23 cellular contexts compared by ENCODE assay signal in genomic region chr4:88747351-88747750, GRCh38. TPM values are rescaled to one million over a fixed set of nuclear protein-coding genes. Genes with fewer than 3 reads are reported as not detected.
DNase-seq lines count a peak whose midpoint lies in the region; TF ChIP-seq lines count a peak whose summit lies in the region.
"Had no signal": no experiment of that assay in that cellular context is flagged by ENCODE, and none has a peak within 500 bp of the region (broad histone marks: within the 10 kb centered on the region; RNA-seq: fewer than 3 reads in every experiment).

No MANE protein-coding gene starts in this region.

- no peak overlapping the region for H3T11ph ChIP-seq in H9 (ENCODE audit: low read length)

- DNase-seq in H9 (no peak), NCI-H2107 (lab: John Stamatoyannopoulos, UW) (peak; percentile 14), mesenchymal stem cell (no peak), germinal center (ENCODE audit: low spot score) (no peak), HAP-1 (ENCODE audit: low spot score in 2 of 2) (no peak), SW 1271 (lab: John Stamatoyannopoulos, UW) (no peak), G401 (ENCODE audit: low spot score) (no peak)
- DNase-seq: 8988T; ACHN; AML-193; BE2C; CD4-positive, alpha-beta T cell; CD8-positive, alpha-beta memory T cell; DND-41; GDM1; HCEC 1CT had no signal

- TF ChIP-seq CTCF in H9 (conservative IDR thresholded peaks at IDR 0.05), result no peak
- TF ChIP-seq CTCF in parathyroid adenoma (IDR thresholded peaks at IDR 0.05), result no peak

- H3K23ac ChIP-seq in H9 (ENCODE audit: insufficient read length, low read depth, low read length), result no peak overlapping the region
- H3K23ac ChIP-seq in mesenchymal stem cell (ENCODE audit: low read length in 2 of 2), result no peak overlapping the region

- H3K4me3 ChIP-seq in mesenchymal stem cell (ENCODE audit: insufficient read depth in 1 of 2, low read depth in 1 of 2, low read length in 2 of 2) (no peak overlapping the region), parathyroid adenoma (ENCODE audit: low read depth, low read length) (no peak overlapping the region), HAP-1 (no peak overlapping the region)
- H3K4me3 ChIP-seq: A549; BLaER1 treated with 17β-estradiol and CSF1 and Interleukin-3, amounts not matched to agents 10 nM and 100 nM; GM12878; GM23338 had no signal

- no peak overlapping the region for H3K4me3 Mint-ChIP-seq in H9
- H3K4me3 Mint-ChIP-seq: CD14-positive monocyte; CD4-positive, alpha-beta T cell; CD8-positive, alpha-beta memory T cell; GM23338 had no signal

- H2BK120ac ChIP-seq in H9 (ENCODE audit: low read depth, low read length, poor library complexity, severe bottlenecking) (no peak overlapping the region), mesenchymal stem cell (ENCODE audit: low read depth, low read length) (no peak overlapping the region)

- H2BK12ac ChIP-seq in H9 (ENCODE audit: insufficient read length, low read depth, low read length) (no peak overlapping the region), mesenchymal stem cell (ENCODE audit: low read length in 2 of 2) (no peak overlapping the region)

- H3K4me1 Mint-ChIP-seq in H9, result peaks cover 3 to 12% of the 10 kb centered on the region in 2 experiments; a peak in 3 of 4 replicates
- H3K4me1 Mint-ChIP-seq: CD14-positive monocyte; CD8-positive, alpha-beta memory T cell had no signal

- no peak overlapping the region for H3K56ac ChIP-seq in H9 (ENCODE audit: insufficient read length, low read depth, low read length)

- H3K9me3 ChIP-seq in H9 (ENCODE audit: control insufficient read depth, low read depth, low read length) (no peaks in the 10 kb centered on the region), mesenchymal stem cell (ENCODE audit: control insufficient read depth, low read length) (no peaks in the 10 kb centered on the region), parathyroid adenoma (ENCODE audit: control insufficient read depth, low read length) (no peaks in the 10 kb centered on the region), HAP-1 (no peaks in the 10 kb centered on the region)
- H3K9me3 ChIP-seq: A549, BE2C had no signal

- H3K18ac ChIP-seq in H9 (ENCODE audit: insufficient read length, low read depth, low read length) (no peak overlapping the region), mesenchymal stem cell (ENCODE audit: low read depth in 1 of 2, low read length in 2 of 2) (no peak overlapping the region)

- no peak overlapping the region for H3K4me2 ChIP-seq in H9 (ENCODE audit: insufficient read depth, insufficient read length, low read length)
- H3K4me2 ChIP-seq in mesenchymal stem cell (ENCODE audit: low read length, poor library complexity, severe bottlenecking), result no peak overlapping the region
- H3K4me2 ChIP-seq in parathyroid adenoma (ENCODE audit: low read length), result no peak overlapping the region
- H3K4me2 ChIP-seq: A549; BLaER1 treated with 17β-estradiol and CSF1 and Interleukin-3, amounts not matched to agents 10 nM and 100 nM; GM23338 had no signal

- H3K27ac ChIP-seq in H9 (ENCODE audit: insufficient read length, low read depth, low read length) (no peak overlapping the region), mesenchymal stem cell (ENCODE audit: low read length, poor library complexity, severe bottlenecking) (no peak overlapping the region), parathyroid adenoma (peak overlapping the region; percentile 82)
- H3K27ac ChIP-seq: A549; BLaER1 treated with 17β-estradiol and CSF1 and Interleukin-3, amounts not matched to agents 10 nM and 100 nM had no signal

- H3K14ac ChIP-seq in H9 (ENCODE audit: insufficient read depth, low read length) (no peak overlapping the region), mesenchymal stem cell (ENCODE audit: low read length in 2 of 2) (no peak overlapping the region)

- no peaks in the 10 kb centered on the region for H3K23me2 ChIP-seq in H9 (ENCODE audit: insufficient read length, low read depth, low read length, poor library complexity, severe bottlenecking)

- H4K20me1 ChIP-seq in H9 (ENCODE audit: control insufficient read depth, insufficient read depth, insufficient read length), result no peaks in the 10 kb centered on the region

- H3K27me3 ChIP-seq in H9 (ENCODE audit: insufficient read depth, low read length), result no peaks in the 10 kb centered on the region
- H3K27me3 ChIP-seq in mesenchymal stem cell (ENCODE audit: control insufficient read depth in 1 of 2, insufficient read depth in 1 of 2, low read length in 2 of 2), result no peaks in the 10 kb centered on the region
- H3K27me3 ChIP-seq in parathyroid adenoma (ENCODE audit: control insufficient read depth, insufficient read depth, low read length), result no peaks in the 10 kb centered on the region
- no peaks in the 10 kb centered on the region for H3K27me3 ChIP-seq in HAP-1 (ENCODE audit: low read depth)
- H3K27me3 ChIP-seq: BE2C; BLaER1 treated with 17β-estradiol and CSF1 and Interleukin-3, amounts not matched to agents 10 nM and 100 nM had no signal

- no peaks in the 10 kb centered on the region for H3K9me3 Mint-ChIP-seq in H9
- H3K9me3 Mint-ChIP-seq: CD14-positive monocyte; CD4-positive, alpha-beta T cell; CD8-positive, alpha-beta memory T cell; GM23338 had no signal

- H3K27me3 Mint-ChIP-seq in H9 (ENCODE audit: low read depth), result no peaks in the 10 kb centered on the region
- H3K27me3 Mint-ChIP-seq: CD4-positive, alpha-beta T cell; CD8-positive, alpha-beta memory T cell had no signal

- H3K36me3 ChIP-seq in mesenchymal stem cell (ENCODE audit: control insufficient read depth in 1 of 2, insufficient read depth in 2 of 2, low read depth in 1 of 2, low read length in 2 of 2), result peaks cover 17 to 57% of the 10 kb centered on the region in 2 experiments
- no peaks in the 10 kb centered on the region for H3K36me3 ChIP-seq in parathyroid adenoma (ENCODE audit: control insufficient read depth, insufficient read depth, low read length)
- peaks cover 16% of the 10 kb centered on the region for H3K36me3 ChIP-seq in HAP-1 (replicated peaks)

- no peak overlapping the region for H2BK5ac ChIP-seq in H9 (ENCODE audit: insufficient read length, low read length)
- H2BK5ac ChIP-seq in mesenchymal stem cell (ENCODE audit: low read depth, low read length, poor library complexity, severe bottlenecking), result no peak overlapping the region

- no peak overlapping the region for H2AFZ ChIP-seq in H9 (ENCODE audit: low read length)
- H2AFZ ChIP-seq in mesenchymal stem cell (ENCODE audit: low read depth, low read length), result no peak overlapping the region
- H2AFZ ChIP-seq in parathyroid adenoma, result no peak overlapping the region
- H2AFZ ChIP-seq: GM23338 had no signal

- H3K4ac ChIP-seq in H9 (ENCODE audit: low read depth, low read length), result no peak overlapping the region
- H3K4ac ChIP-seq in mesenchymal stem cell (ENCODE audit: low read depth in 1 of 2, low read length in 2 of 2), result no peak overlapping the region

- H3K27ac Mint-ChIP-seq in H9, result peak overlapping the region in 2 of 3 experiments; percentile 13 to 86; a peak in 1 of 7 replicates
- H3K27ac Mint-ChIP-seq: CD14-positive monocyte; CD4-positive, alpha-beta T cell; CD8-positive, alpha-beta memory T cell; GM23338 had no signal

- no peaks in the 10 kb centered on the region for H3K4me1 ChIP-seq in H9 (ENCODE audit: insufficient read depth, low read length)
- H3K4me1 ChIP-seq in mesenchymal stem cell (ENCODE audit: control insufficient read depth, insufficient read depth, low read depth, low read length), result peaks cover 2% of the 10 kb centered on the region
- H3K4me1 ChIP-seq in parathyroid adenoma, result peaks cover 18% of the 10 kb centered on the region
- H3K4me1 ChIP-seq in HAP-1, result peaks cover 3% of the 10 kb centered on the region; the same call in 1 of the 2 replicates
- H3K4me1 ChIP-seq: BE2C had no signal

- WGBS in H9 (ENCODE audit: extremely low coverage, insufficient read length, low lambda C conversion rate), result no CpG with 5 or more reads among the region's 7 CpGs
- WGBS in mesenchymal stem cell, result 98% methylated on average over 7 of the region's 7 CpGs

- no peak overlapping the region for H4K5ac ChIP-seq in H9 (ENCODE audit: insufficient read length, low read depth, low read length)

- peaks cover 21 to 35% (median 31%) of the 10 kb centered on the region in 3 experiments; a peak in 6 of 7 replicates for H3K36me3 Mint-ChIP-seq in H9 (ENCODE audit: insufficient read depth in 1 of 3, low read depth in 3 of 3)

- H2BK15ac ChIP-seq in H9 (ENCODE audit: low read depth, low read length) (no peak overlapping the region), mesenchymal stem cell (ENCODE audit: low read depth, poor library complexity, severe bottlenecking) (no peak overlapping the region)

- in situ Hi-C loops in HAP-1 (cut with MboI; ENCODE audit: low sequenced_read_pairs) (no loop called here), G401 (cut with HindIII; ENCODE audit: low sequenced_read_pairs) (no loop called here)

- H3K79me1 ChIP-seq in H9 (ENCODE audit: insufficient read depth, low read depth, low read length, poor library complexity, severe bottlenecking), result no peaks in the 10 kb centered on the region
- no peaks in the 10 kb centered on the region for H3K79me1 ChIP-seq in mesenchymal stem cell (replicated peaks; ENCODE audit: low read length, poor library complexity, severe bottlenecking)

- H4K8ac ChIP-seq in H9 (replicated peaks; ENCODE audit: insufficient read length, low read depth, low read length) (no peak overlapping the region), mesenchymal stem cell (ENCODE audit: low read length) (peak overlapping the region; percentile 13)

- H2BK20ac ChIP-seq in H9 (ENCODE audit: low read depth, low read length, poor library complexity, severe bottlenecking), result no peak overlapping the region

- no peak overlapping the region for H3K9ac ChIP-seq in H9 (ENCODE audit: extremely low read depth, insufficient read length, low read length)
- H3K9ac ChIP-seq in mesenchymal stem cell (ENCODE audit: low read length), result no peak overlapping the region
- H3K9ac ChIP-seq in parathyroid adenoma, result no peak overlapping the region
- H3K9ac ChIP-seq: BLaER1 treated with 17β-estradiol and CSF1 and Interleukin-3, amounts not matched to agents 10 nM and 100 nM had no signal

- H2AK5ac ChIP-seq in H9 (ENCODE audit: insufficient read length, low read length) (no peak overlapping the region), mesenchymal stem cell (ENCODE audit: low read length, severe bottlenecking) (no peak overlapping the region)

- H4K91ac ChIP-seq in H9 (ENCODE audit: insufficient read length, low read depth, low read length) (no peak overlapping the region), mesenchymal stem cell (ENCODE audit: low read length) (no peak overlapping the region)

- H3K79me2 ChIP-seq in H9 (ENCODE audit: insufficient read depth, low read length) (no peaks in the 10 kb centered on the region), parathyroid adenoma (no peaks in the 10 kb centered on the region)

RNA-seq across cellular contexts. Expression of gene NAP1L5, which starts 49.7 kb away (rescaled TPM):
- 2.1 and 2.2 TPM in 2 replicates for total RNA-seq in H9 (2021)
- polyA plus RNA-seq in mesenchymal stem cell (2013, experiment 1 of 2), result 9.1 TPM
- polyA plus RNA-seq in mesenchymal stem cell (2013, experiment 2 of 2), result 9.6 TPM
- total RNA-seq in G401 (2014; rRNA removed; shearing (Covaris generic)), result 5.4 and 6.3 TPM in 2 replicates
- total RNA-seq: H4 had no signal
